Comparison of ENCODE assay signal across 26 cellular contexts in the genomic region with DNA sequence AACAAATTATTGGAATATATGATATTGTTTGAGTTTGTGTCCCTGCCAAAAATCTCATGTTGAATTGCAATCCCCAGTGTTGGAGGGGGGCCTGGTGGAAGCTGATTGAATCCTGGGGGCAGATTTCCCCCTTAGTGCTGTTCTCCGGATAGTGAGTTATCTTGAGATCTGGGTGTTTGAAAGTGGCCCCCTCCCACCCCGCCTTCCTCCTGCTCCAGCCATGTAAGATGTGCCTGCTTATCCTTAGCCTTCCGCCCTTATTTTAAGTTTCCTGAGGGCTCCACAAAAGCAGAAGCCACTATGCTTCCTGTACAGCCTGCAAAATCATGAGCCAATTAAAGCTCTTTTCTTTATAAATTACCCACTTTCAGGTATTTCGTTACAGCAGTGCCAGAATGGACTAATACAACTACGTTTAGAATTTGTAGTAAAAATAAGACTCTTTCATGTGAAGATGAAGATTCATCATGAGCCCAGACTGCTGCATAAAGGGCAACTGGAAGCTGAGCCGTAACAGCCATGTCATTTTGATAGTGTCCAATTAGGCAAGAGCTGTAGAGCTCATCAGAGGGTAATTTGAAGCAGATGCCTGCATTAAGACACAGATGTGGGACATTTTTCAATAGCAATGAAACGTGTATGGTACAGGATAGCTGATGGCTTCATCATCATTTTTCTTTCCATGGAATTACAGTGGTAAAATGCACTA.
A peak's percentile ranks its signal among the peaks of the same experiment; 100 is the strongest.
DNase-seq lines count a peak whose midpoint lies in the region; ATAC-seq, FAIRE-seq and TF ChIP-seq lines count a peak whose summit lies in the region.
"Had no signal": no experiment of that assay in that cellular context is flagged by ENCODE, and none has a peak within 500 bp of the region (broad histone marks: within the 10 kb centered on the region; RNA-seq: fewer than 3 reads in every experiment).

No MANE protein-coding gene starts in this region.

- H3K4me2 ChIP-seq in K562 (ENCODE audit: insufficient read depth, low read length) = no peak overlapping the region
- H3K4me2 ChIP-seq: KMS-11 had no signal

- CTCF ChIA-PET in K562 (lab: Yijun Ruan, JAX; ENCODE audit: low intra/inter-chr PET ratio) = no interaction called here

- H3K9me3 ChIP-seq in K562 (replicated peaks; ENCODE audit: control insufficient read depth, insufficient read depth, low read depth, low read length) = no peaks in the 10 kb centered on the region
- no peaks in the 10 kb centered on the region for H3K9me3 ChIP-seq in gastrocnemius medialis
- H3K9me3 ChIP-seq: HAP-1 had no signal

- no peak for TF ChIP-seq CTCF in K562 (IDR thresholded peaks at IDR 0.05 in 2 of 3, conservative IDR thresholded peaks at IDR 0.05 in 1 of 3; ENCODE audit: insufficient read depth in 2 of 3, low read depth in 1 of 3, low read length in 3 of 3)
- no peak for TF ChIP-seq CTCF in gastrocnemius medialis (IDR thresholded peaks at IDR 0.05 in 4 of 5, conservative IDR thresholded peaks at IDR 0.05 in 1 of 5)

- H3K79me2 ChIP-seq in K562 (ENCODE audit: control insufficient read depth, insufficient read depth, low read length) = no peaks in the 10 kb centered on the region

- H3K27me3 ChIP-seq in K562 (ENCODE audit: control insufficient read depth in 2 of 2, insufficient read depth in 2 of 2, low read length in 2 of 2) (no peaks in the 10 kb centered on the region), gastrocnemius medialis (no peaks in the 10 kb centered on the region)

- peak overlapping the region; percentile 7; the same call in 1 of the 2 replicates for H2AFZ ChIP-seq in K562 (ENCODE audit: low read depth, low read length)
- H2AFZ ChIP-seq: GM23248 had no signal

- POLR2A ChIA-PET in K562 (lab: Yijun Ruan, JAX) = interaction anchor here (1.0 kb wide), 2 partner anchors 9 to 11 kb away, joined by 3 read pairs; no protein-coding TSS in a partner anchor

- FAIRE-seq in K562 (lab: Jason Lieb, UNC) = no peak
- FAIRE-seq: G401.6 had no signal

- no peak for TF ChIP-seq RAD21 in K562 (CRISPR knock-in tag; conservative IDR thresholded peaks at IDR 0.05 in 1 of 2, IDR thresholded peaks at IDR 0.05 in 1 of 2)

- H3K4me1 ChIP-seq in K562 (replicated peaks in 1 of 2; ENCODE audit: control insufficient read depth in 2 of 2, insufficient read depth in 2 of 2, low read length in 2 of 2) (peaks cover 0 to 3% of the 10 kb centered on the region in 2 experiments; a peak in 2 of 5 replicates), gastrocnemius medialis (no peaks in the 10 kb centered on the region)
- H3K4me1 ChIP-seq: HAP-1 had no signal

- intact Hi-C loops in K562 (cut with micrococcal nuclease) = no loop called here
- intact Hi-C loops in gastrocnemius medialis (cut with DNase I; ENCODE audit: low total_unique reads) = no loop called here

- H3K27ac ChIP-seq in K562 (ENCODE audit: extremely low read depth, low read depth, low read length) = no peak overlapping the region
- H3K27ac ChIP-seq in gastrocnemius medialis = no peak overlapping the region
- H3K27ac ChIP-seq: GM23248, KMS-11, RWPE1, SK-N-MC had no signal

- no peak overlapping the region for H3K9ac ChIP-seq in K562 (ENCODE audit: insufficient read depth in 1 of 2, low read depth in 2 of 2, low read length in 2 of 2)
- H3K9ac ChIP-seq: GM23248, KMS-11 had no signal

- TF ChIP-seq POLR2A in K562 (conservative IDR thresholded peaks at IDR 0.05) = no peak
- TF ChIP-seq POLR2A in gastrocnemius medialis (IDR thresholded peaks at IDR 0.05) = no peak

- no peaks in the 10 kb centered on the region for H4K20me1 ChIP-seq in K562 (replicated peaks; ENCODE audit: control insufficient read depth, insufficient read depth, low read length)

- no peak for TF ChIP-seq EP300 in K562 (IDR thresholded peaks at IDR 0.05; ENCODE audit: low read length)

- in situ Hi-C loops in K562 (cut with MboI) = no loop called here
- in situ Hi-C loops in gastrocnemius medialis (cut with MboI; ENCODE audit: low sequenced_read_pairs in 4 of 4) = no loop called here

- peak; percentile 29; the same call in 2 of the 3 replicates for ATAC-seq in K562
- ATAC-seq in gastrocnemius medialis = no peak
- ATAC-seq: Panc1 had no signal

- BruUV-seq in K562 (replicated peaks; lab: Mats Ljungman, UMichigan) = no TSS peak

- H3K36me3 ChIP-seq in K562 (ENCODE audit: control insufficient read depth, insufficient read depth, low read length) = no peaks in the 10 kb centered on the region
- no peaks in the 10 kb centered on the region for H3K36me3 ChIP-seq in gastrocnemius medialis
- H3K36me3 ChIP-seq: HAP-1 had no signal

- peak; percentile 1 for DNase-seq in NCI-H82 (lab: John Stamatoyannopoulos, UW)
- no peak for DNase-seq in NCI-H82 treated with DMSO at 0.1 percent for 48 hours (lab: John Stamatoyannopoulos, UW; ENCODE audit: unreplicated experiment)
- peak; percentile 22 for DNase-seq in NCI-H524 treated with DMSO at 0.1 percent for 48 hours (lab: John Stamatoyannopoulos, UW)
- DNase-seq in K562 (ENCODE audit: extremely low read depth in 1 of 4, low spot score in 3 of 4) = no peak
- no peak for DNase-seq in hypothalamus (lab: John Stamatoyannopoulos, UW)
- DNase-seq in gastrocnemius medialis = no peak
- no peak for DNase-seq in NK-92 (lab: John Stamatoyannopoulos, UW; ENCODE audit: unreplicated experiment)
- DNase-seq: 8988T, ACHN, GM23248, HFFc6, MM.1S, NCI-H1048, NCI-H1417 treated with DMSO at 0.1 percent for 48 hours, NCI-H1694 treated with DMSO at 0.1 percent for 48 hours, NCI-H2081, NCI-H345, NCI-H510A treated with DMSO at 0.1 percent for 48 hours, NCI-H748 treated with DMSO at 0.1 percent for 48 hours, SHP77 had no signal

- H3K4me3 ChIP-seq in K562 (no peak overlapping the region), gastrocnemius medialis (no peak overlapping the region)
- H3K4me3 ChIP-seq: GM23248, HAP-1, SK-N-MC had no signal

- H3K9me1 ChIP-seq in K562 (ENCODE audit: control insufficient read depth, insufficient read depth, low read length) = no peaks in the 10 kb centered on the region

- 45% methylated on average over 7 of the region's 7 CpGs for WGBS in K562 (ENCODE audit: insufficient coverage, low coverage, missing lambda C conversion rate)

TF ChIP-seq in K562, 482 proteins besides CTCF, POLR2A, EP300 and RAD21 (continues in another document):
- no peak for TF ChIP-seq ZNF24 (IDR thresholded peaks at IDR 0.05)
- TF ChIP-seq ILF3 (IDR thresholded peaks at IDR 0.05; ENCODE audit: borderline replicate concordance) = no peak
- no peak for TF ChIP-seq HMG20B (CRISPR knock-in tag; IDR thresholded peaks at IDR 0.05)
- TF ChIP-seq KLF16 (IDR thresholded peaks at IDR 0.05) = no peak
- no peak for TF ChIP-seq SAFB (IDR thresholded peaks at IDR 0.05; ENCODE audit: borderline replicate concordance, low read depth, low read length)
- TF ChIP-seq JUN (IDR thresholded peaks at IDR 0.05; ENCODE audit: borderline replicate concordance, low read depth, low read length) = no peak
- TF ChIP-seq JUN (CRISPR knock-in tag; IDR thresholded peaks at IDR 0.05; ENCODE audit: borderline replicate concordance) = no peak

Comparison
In these comparisons a context has a peak if more than half of its experiments do, and no peak if none do; other contexts are left out.
1. DNase-seq: peak in NCI-H82 (single experiment) and NCI-H524 treated with DMSO at 0.1 percent for 48 hours (single experiment); none in NCI-H82 treated with DMSO at 0.1 percent for 48 hours (single experiment), K562 (0 of 4), hypothalamus (0 of 51), gastrocnemius medialis (0 of 2) and NK-92 (single experiment).